1 cellular context compared by ENCODE assay signal in genomic region chr10:92848441-92849233, GRCh38.
TF ChIP-seq lines count a peak whose summit lies in the region.

Gene EXOC6 (plus strand): TSS chr10:92848520. CDS start chr10:92848534, 14 bp downstream.

TF ChIP-seq in HepG2, 621 proteins besides CTCF, POLR2A, EP300 and RAD21 (continued from another document and continues in another):
- TF ChIP-seq, protein P1, sequence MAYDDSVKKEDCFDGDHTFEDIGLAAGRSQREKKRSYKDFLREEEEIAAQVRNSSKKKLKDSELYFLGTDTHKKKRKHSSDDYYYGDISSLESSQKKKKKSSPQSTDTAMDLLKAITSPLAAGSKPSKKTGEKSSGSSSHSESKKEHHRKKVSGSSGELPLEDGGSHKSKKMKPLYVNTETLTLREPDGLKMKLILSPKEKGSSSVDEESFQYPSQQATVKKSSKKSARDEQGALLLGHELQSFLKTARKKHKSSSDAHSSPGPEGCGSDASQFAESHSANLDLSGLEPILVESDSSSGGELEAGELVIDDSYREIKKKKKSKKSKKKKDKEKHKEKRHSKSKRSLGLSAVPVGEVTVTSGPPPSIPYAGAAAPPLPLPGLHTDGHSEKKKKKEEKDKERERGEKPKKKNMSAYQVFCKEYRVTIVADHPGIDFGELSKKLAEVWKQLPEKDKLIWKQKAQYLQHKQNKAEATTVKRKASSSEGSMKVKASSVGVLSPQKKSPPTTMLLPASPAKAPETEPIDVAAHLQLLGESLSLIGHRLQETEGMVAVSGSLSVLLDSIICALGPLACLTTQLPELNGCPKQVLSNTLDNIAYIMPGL (CRISPR knock-in tag; IDR thresholded peaks at IDR 0.05; ENCODE audit: borderline replicate concordance in 1 of 2, low read depth in 1 of 2): peak in 1 of 2 experiments; percentile 19; a peak in 1 of 4 replicates
- TF ChIP-seq MAFF (IDR thresholded peaks at IDR 0.05; ENCODE audit: low read depth, low read length) (no peak), BATF2 (CRISPR knock-in tag; IDR thresholded peaks at IDR 0.05) (no peak), SMYD3 (CRISPR knock-in tag; IDR thresholded peaks at IDR 0.05) (no peak), SP4 (CRISPR knock-in tag; IDR thresholded peaks at IDR 0.05) (no peak), ZNF225 (CRISPR knock-in tag; IDR thresholded peaks at IDR 0.05) (peak; percentile 67; the same call in 1 of the 2 replicates), ZNF251 (CRISPR knock-in tag; IDR thresholded peaks at IDR 0.05) (no peak), ZNF616 (CRISPR knock-in tag; IDR thresholded peaks at IDR 0.05; ENCODE audit: low read depth) (0 out of 2 replicates have a peak, but pooled peaks have one; percentile 53), PCBP1 (IDR thresholded peaks at IDR 0.05; ENCODE audit: borderline replicate concordance, low read depth, low read length) (no peak), ZNF24 (IDR thresholded peaks at IDR 0.05) (no peak), NPAS2 (CRISPR knock-in tag; IDR thresholded peaks at IDR 0.05; ENCODE audit: borderline replicate concordance) (no peak), ZBTB46 (CRISPR knock-in tag; IDR thresholded peaks at IDR 0.05; ENCODE audit: borderline replicate concordance) (no peak), ZNF33A (CRISPR knock-in tag; IDR thresholded peaks at IDR 0.05; ENCODE audit: borderline replicate concordance) (no peak), SP2 (CRISPR knock-in tag; IDR thresholded peaks at IDR 0.05) (0 out of 2 replicates have a peak, but pooled peaks have one; percentile 14), ZNF329 (CRISPR knock-in tag; IDR thresholded peaks at IDR 0.05; ENCODE audit: low read depth) (0 out of 2 replicates have a peak, but pooled peaks have one; percentile 46), MBNL3 (CRISPR knock-in tag; conservative IDR thresholded peaks at IDR 0.05) (no peak), ARID3A (IDR thresholded peaks at IDR 0.05; ENCODE audit: low read depth, low read length) (no peak), HNRNPH1 (optimal IDR thresholded peaks at IDR 0.05; ENCODE audit: low read depth, low read length) (no peak), ZNF550 (CRISPR knock-in tag; IDR thresholded peaks at IDR 0.05; ENCODE audit: borderline replicate concordance) (0 out of 2 replicates have a peak, but pooled peaks have one; percentile 33), HOXA3 (CRISPR knock-in tag; IDR thresholded peaks at IDR 0.05) (peak; percentile 61; the same call in 1 of the 2 replicates), YY1 (IDR thresholded peaks at IDR 0.05; ENCODE audit: insufficient read depth, insufficient replicate concordance, low read depth, low read length) (peak; percentile 94), DMAP1 (CRISPR knock-in tag; IDR thresholded peaks at IDR 0.05) (0 out of 2 replicates have a peak, but pooled peaks have one; percentile 42), TMF1 (CRISPR knock-in tag; IDR thresholded peaks at IDR 0.05; ENCODE audit: low read depth) (peak; percentile 21; the same call in 1 of the 2 replicates), FOXK2 (IDR thresholded peaks at IDR 0.05) (no peak), IKZF1 (IDR thresholded peaks at IDR 0.05) (no peak), ZBTB10 (CRISPR knock-in tag; IDR thresholded peaks at IDR 0.05; ENCODE audit: borderline replicate concordance) (no peak), SMC3 (IDR thresholded peaks at IDR 0.05; ENCODE audit: low read length) (no peak), ZNF34 (CRISPR knock-in tag; IDR thresholded peaks at IDR 0.05; ENCODE audit: borderline replicate concordance) (no peak), NR2F2 (IDR thresholded peaks at IDR 0.05; ENCODE audit: borderline replicate concordance, low read depth) (no peak), NRL (CRISPR knock-in tag; IDR thresholded peaks at IDR 0.05; ENCODE audit: borderline replicate concordance) (no peak), SIX1 (CRISPR knock-in tag; IDR thresholded peaks at IDR 0.05; ENCODE audit: borderline replicate concordance) (no peak), GABPB1 (CRISPR knock-in tag; IDR thresholded peaks at IDR 0.05) (peak; percentile 72), CENPX (CRISPR knock-in tag; IDR thresholded peaks at IDR 0.05) (no peak), GLMP (CRISPR knock-in tag; IDR thresholded peaks at IDR 0.05; ENCODE audit: borderline replicate concordance) (no peak), GZF1 (CRISPR knock-in tag; IDR thresholded peaks at IDR 0.05) (no peak), ZFP82 (CRISPR knock-in tag; IDR thresholded peaks at IDR 0.05; ENCODE audit: borderline replicate concordance) (no peak), ZBTB25 (CRISPR knock-in tag; IDR thresholded peaks at IDR 0.05) (no peak), MTA3 (CRISPR knock-in tag; IDR thresholded peaks at IDR 0.05) (no peak), KDM2A (CRISPR knock-in tag; IDR thresholded peaks at IDR 0.05; ENCODE audit: borderline replicate concordance, low read depth) (peak; percentile 32), ZNF777 (CRISPR knock-in tag; IDR thresholded peaks at IDR 0.05) (no peak), GATA4 (IDR thresholded peaks at IDR 0.05; ENCODE audit: borderline replicate concordance, low read depth) (0 out of 2 replicates have a peak, but pooled peaks have one; percentile 34), ZNF121 (CRISPR knock-in tag; IDR thresholded peaks at IDR 0.05) (no peak)
- TF ChIP-seq, protein P2, sequence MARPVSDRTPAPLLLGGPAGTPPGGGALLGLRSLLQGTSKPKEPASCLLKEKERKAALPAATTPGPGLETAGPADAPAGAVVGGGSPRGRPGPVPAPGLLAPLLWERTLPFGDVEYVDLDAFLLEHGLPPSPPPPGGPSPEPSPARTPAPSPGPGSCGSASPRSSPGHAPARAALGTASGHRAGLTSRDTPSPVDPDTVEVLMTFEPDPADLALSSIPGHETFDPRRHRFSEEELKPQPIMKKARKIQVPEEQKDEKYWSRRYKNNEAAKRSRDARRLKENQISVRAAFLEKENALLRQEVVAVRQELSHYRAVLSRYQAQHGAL (CRISPR knock-in tag; IDR thresholded peaks at IDR 0.05; ENCODE audit: not compliant biosample characterization): no peak
- TF ChIP-seq, protein P3, sequence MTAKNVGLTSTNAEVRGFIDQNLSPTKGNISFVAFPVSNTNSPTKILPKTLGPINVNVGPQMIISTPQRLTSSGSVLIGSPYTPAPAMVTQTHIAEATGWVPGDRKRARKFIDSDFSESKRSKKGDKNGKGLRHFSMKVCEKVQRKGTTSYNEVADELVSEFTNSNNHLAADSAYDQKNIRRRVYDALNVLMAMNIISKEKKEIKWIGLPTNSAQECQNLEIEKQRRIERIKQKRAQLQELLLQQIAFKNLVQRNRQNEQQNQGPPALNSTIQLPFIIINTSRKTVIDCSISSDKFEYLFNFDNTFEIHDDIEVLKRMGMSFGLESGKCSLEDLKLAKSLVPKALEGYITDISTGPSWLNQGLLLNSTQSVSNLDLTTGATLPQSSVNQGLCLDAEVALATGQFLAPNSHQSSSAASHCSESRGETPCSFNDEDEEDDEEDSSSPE (CRISPR knock-in tag; IDR thresholded peaks at IDR 0.05): no peak
- TF ChIP-seq, protein P4, sequence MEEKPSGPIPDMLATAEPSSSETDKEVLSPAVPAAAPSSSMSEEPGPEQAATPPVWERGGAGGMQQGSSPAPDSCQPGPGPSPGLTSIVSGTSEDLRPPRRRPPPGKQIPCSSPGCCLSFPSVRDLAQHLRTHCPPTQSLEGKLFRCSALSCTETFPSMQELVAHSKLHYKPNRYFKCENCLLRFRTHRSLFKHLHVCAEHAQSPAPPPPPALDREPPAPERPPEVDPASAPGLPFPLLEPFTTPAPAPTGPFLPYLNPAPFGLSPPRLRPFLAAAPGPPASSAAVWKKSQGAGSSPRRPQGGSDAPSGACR (CRISPR knock-in tag; IDR thresholded peaks at IDR 0.05): no peak
- TF ChIP-seq, protein P5, sequence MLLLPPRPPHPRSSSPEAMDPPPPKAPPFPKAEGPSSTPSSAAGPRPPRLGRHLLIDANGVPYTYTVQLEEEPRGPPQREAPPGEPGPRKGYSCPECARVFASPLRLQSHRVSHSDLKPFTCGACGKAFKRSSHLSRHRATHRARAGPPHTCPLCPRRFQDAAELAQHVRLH (CRISPR knock-in tag; IDR thresholded peaks at IDR 0.05; ENCODE audit: borderline replicate concordance, low read depth): no peak
- TF ChIP-seq, protein P6, sequence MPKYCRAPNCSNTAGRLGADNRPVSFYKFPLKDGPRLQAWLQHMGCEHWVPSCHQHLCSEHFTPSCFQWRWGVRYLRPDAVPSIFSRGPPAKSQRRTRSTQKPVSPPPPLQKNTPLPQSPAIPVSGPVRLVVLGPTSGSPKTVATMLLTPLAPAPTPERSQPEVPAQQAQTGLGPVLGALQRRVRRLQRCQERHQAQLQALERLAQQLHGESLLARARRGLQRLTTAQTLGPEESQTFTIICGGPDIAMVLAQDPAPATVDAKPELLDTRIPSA (CRISPR knock-in tag; IDR thresholded peaks at IDR 0.05; ENCODE audit: borderline replicate concordance): no peak
- TF ChIP-seq, protein P7, sequence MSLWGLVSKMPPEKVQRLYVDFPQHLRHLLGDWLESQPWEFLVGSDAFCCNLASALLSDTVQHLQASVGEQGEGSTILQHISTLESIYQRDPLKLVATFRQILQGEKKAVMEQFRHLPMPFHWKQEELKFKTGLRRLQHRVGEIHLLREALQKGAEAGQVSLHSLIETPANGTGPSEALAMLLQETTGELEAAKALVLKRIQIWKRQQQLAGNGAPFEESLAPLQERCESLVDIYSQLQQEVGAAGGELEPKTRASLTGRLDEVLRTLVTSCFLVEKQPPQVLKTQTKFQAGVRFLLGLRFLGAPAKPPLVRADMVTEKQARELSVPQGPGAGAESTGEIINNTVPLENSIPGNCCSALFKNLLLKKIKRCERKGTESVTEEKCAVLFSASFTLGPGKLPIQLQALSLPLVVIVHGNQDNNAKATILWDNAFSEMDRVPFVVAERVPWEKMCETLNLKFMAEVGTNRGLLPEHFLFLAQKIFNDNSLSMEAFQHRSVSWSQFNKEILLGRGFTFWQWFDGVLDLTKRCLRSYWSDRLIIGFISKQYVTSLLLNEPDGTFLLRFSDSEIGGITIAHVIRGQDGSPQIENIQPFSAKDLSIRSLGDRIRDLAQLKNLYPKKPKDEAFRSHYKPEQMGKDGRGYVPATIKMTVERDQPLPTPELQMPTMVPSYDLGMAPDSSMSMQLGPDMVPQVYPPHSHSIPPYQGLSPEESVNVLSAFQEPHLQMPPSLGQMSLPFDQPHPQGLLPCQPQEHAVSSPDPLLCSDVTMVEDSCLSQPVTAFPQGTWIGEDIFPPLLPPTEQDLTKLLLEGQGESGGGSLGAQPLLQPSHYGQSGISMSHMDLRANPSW (CRISPR knock-in tag; IDR thresholded peaks at IDR 0.05; ENCODE audit: borderline replicate concordance): no peak
